Comparison of ENCODE assay signal across 8 cellular contexts in genomic region chr5:131634996-131635754, GRCh38. TPM values are rescaled to one million over a fixed set of nuclear protein-coding genes. Genes with fewer than 3 reads are reported as not detected.
DNase-seq lines count a peak whose midpoint lies in the region; ATAC-seq and TF ChIP-seq lines count a peak whose summit lies in the region.

A gene with protein sequence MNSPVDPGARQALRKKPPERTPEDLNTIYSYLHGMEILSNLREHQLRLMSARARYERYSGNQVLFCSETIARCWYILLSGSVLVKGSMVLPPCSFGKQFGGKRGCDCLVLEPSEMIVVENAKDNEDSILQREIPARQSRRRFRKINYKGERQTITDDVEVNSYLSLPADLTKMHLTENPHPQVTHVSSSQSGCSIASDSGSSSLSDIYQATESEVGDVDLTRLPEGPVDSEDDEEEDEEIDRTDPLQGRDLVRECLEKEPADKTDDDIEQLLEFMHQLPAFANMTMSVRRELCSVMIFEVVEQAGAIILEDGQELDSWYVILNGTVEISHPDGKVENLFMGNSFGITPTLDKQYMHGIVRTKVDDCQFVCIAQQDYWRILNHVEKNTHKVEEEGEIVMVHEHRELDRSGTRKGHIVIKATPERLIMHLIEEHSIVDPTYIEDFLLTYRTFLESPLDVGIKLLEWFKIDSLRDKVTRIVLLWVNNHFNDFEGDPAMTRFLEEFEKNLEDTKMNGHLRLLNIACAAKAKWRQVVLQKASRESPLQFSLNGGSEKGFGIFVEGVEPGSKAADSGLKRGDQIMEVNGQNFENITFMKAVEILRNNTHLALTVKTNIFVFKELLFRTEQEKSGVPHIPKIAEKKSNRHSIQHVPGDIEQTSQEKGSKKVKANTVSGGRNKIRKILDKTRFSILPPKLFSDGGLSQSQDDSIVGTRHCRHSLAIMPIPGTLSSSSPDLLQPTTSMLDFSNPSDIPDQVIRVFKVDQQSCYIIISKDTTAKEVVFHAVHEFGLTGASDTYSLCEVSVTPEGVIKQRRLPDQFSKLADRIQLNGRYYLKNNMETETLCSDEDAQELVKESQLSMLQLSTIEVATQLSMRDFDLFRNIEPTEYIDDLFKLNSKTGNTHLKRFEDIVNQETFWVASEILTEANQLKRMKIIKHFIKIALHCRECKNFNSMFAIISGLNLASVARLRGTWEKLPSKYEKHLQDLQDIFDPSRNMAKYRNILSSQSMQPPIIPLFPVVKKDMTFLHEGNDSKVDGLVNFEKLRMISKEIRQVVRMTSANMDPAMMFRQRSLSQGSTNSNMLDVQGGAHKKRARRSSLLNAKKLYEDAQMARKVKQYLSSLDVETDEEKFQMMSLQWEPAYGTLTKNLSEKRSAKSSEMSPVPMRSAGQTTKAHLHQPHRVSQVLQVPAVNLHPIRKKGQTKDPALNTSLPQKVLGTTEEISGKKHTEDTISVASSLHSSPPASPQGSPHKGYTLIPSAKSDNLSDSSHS (N-terminal part only) (minus strand): TSS chr5:131635229. CDS start chr5:131635030, 199 bp downstream.

- H3K9ac ChIP-seq in BLaER1 (peak within 1 kb of the TSS; percentile 97), colonic mucosa (ENCODE audit: low read depth in 2 of 2, low read length in 2 of 2) (peak within 1 kb of the TSS; percentile 86 to 94)

- H3K4me3 Mint-ChIP-seq in activated CD4-positive, alpha-beta T cell treated with anti-CD3 and anti-CD28 coated beads, Interleukin-2, amount 10 ng/mL, durations not matched to agents 24 days and 14 days, result peak within 1 kb of the TSS; percentile 96

- H3K27me3 ChIP-seq in BLaER1, result no peaks in the 10 kb centered on the region
- no peaks in the 10 kb centered on the region for H3K27me3 ChIP-seq in colonic mucosa
- no peaks in the 10 kb centered on the region for H3K27me3 ChIP-seq in layer of hippocampus (ENCODE audit: control insufficient read depth, insufficient read depth, low read length)

- intact Hi-C loops in activated CD4-positive, alpha-beta T cell treated with anti-CD3 and anti-CD28 coated beads, Interleukin-2, amount 10 ng/mL, durations not matched to agents 24 days and 14 days (cut with micrococcal nuclease), result loop anchor here (1.0 to 10.0 kb wide), 11 partner anchors 36 to 1420 kb away; partner anchors contain the start of genes CDC42SE2, FNIP1, HSPA4 and LYRM7
- intact Hi-C loops in colonic mucosa (cut with DNase I), result loop anchor here (5.0 kb wide), 1 partner anchor 162 kb away; the partner anchor contains the start of gene FNIP1

- H3K27ac ChIP-seq in BLaER1 (peak within 1 kb of the TSS; percentile 98), colonic mucosa (peak within 1 kb of the TSS; percentile 100), layer of hippocampus (ENCODE audit: low read depth, low read length) (peak within 1 kb of the TSS; percentile 93)

- H3K4me1 Mint-ChIP-seq in activated CD4-positive, alpha-beta T cell treated with anti-CD3 and anti-CD28 coated beads, Interleukin-2, amount 10 ng/mL, durations not matched to agents 24 days and 14 days, result peaks cover 25% of the 10 kb centered on the region

- H3K36me3 ChIP-seq in BLaER1 (peaks cover 7% of the 10 kb centered on the region; the same call in 1 of the 2 replicates), colonic mucosa (no peaks in the 10 kb centered on the region)

- peaks cover 3% of the 10 kb centered on the region for H3K27me3 Mint-ChIP-seq in activated CD4-positive, alpha-beta T cell treated with anti-CD3 and anti-CD28 coated beads, Interleukin-2, amount 10 ng/mL, durations not matched to agents 24 days and 14 days

- H3K36me3 Mint-ChIP-seq in activated CD4-positive, alpha-beta T cell treated with anti-CD3 and anti-CD28 coated beads, Interleukin-2, amount 10 ng/mL, durations not matched to agents 24 days and 14 days (ENCODE audit: low read depth), result peaks cover 3% of the 10 kb centered on the region

- H3K27ac Mint-ChIP-seq in activated CD4-positive, alpha-beta T cell treated with anti-CD3 and anti-CD28 coated beads, Interleukin-2, amount 10 ng/mL, durations not matched to agents 24 days and 14 days, result peak within 1 kb of the TSS; percentile 96

- no peak for TF ChIP-seq CTCF in colonic mucosa (IDR thresholded peaks at IDR 0.05)

- peak; percentile 95 for ATAC-seq in GM19324 (IDR thresholded peaks at IDR 0.05; ENCODE audit: low FRiP score, unreplicated experiment)
- ATAC-seq in HG03469 (IDR thresholded peaks at IDR 0.05; ENCODE audit: unreplicated experiment), result peak; percentile 76

- H3K9me3 Mint-ChIP-seq in activated CD4-positive, alpha-beta T cell treated with anti-CD3 and anti-CD28 coated beads, Interleukin-2, amount 10 ng/mL, durations not matched to agents 24 days and 14 days, result no peaks in the 10 kb centered on the region

- DNase-seq in NCI-H526 treated with DMSO at 0.1 percent for 48 hours (lab: John Stamatoyannopoulos, UW) (peak; percentile 93), colonic mucosa (peak; percentile 98)
- peak; percentile 99 for DNase-seq in activated CD4-positive, alpha-beta T cell treated with anti-CD3 and anti-CD28 coated beads, Interleukin-2, amount 10 ng/mL, durations not matched to agents 24 days and 14 days
- peak; percentile 89 to 92 for DNase-seq in stimulated activated CD4-positive, alpha-beta T cell treated with anti-CD3 and anti-CD28 coated beads, Interleukin-1b, Interleukin-23, amount 100 ng/mL, for 4 hours (ENCODE audit: low read depth in 2 of 2)

- peaks cover 46% of the 10 kb centered on the region for H4K20me1 ChIP-seq in BLaER1

- H3K9me3 ChIP-seq in BLaER1 (no peaks in the 10 kb centered on the region), colonic mucosa (no peaks in the 10 kb centered on the region)

- peak within 1 kb of the TSS; percentile 89 for H3K4me2 ChIP-seq in BLaER1

- H3K4me3 ChIP-seq in BLaER1 (peak within 1 kb of the TSS; percentile 85), colonic mucosa (peak within 1 kb of the TSS; percentile 69)

- peaks cover 72% of the 10 kb centered on the region for H3K4me1 ChIP-seq in BLaER1
- H3K4me1 ChIP-seq in colonic mucosa, result peaks cover 18% of the 10 kb centered on the region

RNA-seq across cellular contexts. Expression of the gene that starts here (rescaled TPM):
- total RNA-seq in activated CD4-positive, alpha-beta T cell treated with anti-CD3 and anti-CD28 coated beads, Interleukin-2, amount 10 ng/mL, durations not matched to agents 24 days and 14 days, result 31.8 and 34.9 TPM in 2 replicates
- 10 to 100 TPM; 14.9 to 16.2 TPM for total RNA-seq in colonic mucosa

Comparison
In these comparisons a context has a peak if more than half of its experiments do, and no peak if none do; other contexts are left out.
1. Peak in every context shown above with its lines: DNase-seq, ATAC-seq, H3K4me3 ChIP-seq and H3K27ac ChIP-seq.